In the genomic region with DNA sequence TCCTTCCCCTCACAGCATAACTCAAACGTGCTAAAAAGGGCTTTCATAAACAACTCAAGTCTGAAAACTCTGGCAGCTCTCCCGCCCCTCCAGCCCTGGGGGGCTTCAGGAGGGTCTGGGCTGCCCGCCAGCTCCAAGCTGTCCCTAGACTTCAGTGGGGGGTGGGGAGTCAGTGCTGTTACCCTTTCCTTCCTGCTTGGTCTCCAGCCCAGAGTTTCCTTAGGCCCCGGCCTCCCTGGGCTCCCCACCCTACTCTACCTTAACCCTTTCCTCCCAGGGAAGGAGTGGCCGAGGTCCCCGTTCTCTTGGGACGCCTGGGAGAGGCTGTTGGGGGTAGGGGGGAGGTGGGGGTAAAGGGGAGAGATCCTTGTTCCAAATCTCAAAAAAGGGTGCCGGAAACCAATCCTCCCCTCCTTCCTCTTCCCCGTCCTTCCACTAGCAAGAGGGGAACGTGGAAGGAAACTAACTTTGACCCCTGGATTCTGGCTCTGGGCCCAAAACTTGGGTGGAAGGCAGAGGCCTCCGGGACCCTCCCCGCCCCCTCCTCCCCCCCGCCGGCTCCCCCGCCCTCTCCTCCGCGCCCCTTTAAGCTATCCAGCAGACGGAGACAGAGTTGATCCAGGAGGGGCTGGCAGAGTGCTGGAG, we compare ENCODE assay signal across 7 cellular contexts. TPM values are rescaled to one million over a fixed set of nuclear protein-coding genes. Genes with fewer than 3 reads are reported as not detected.
DNase-seq lines count a peak whose midpoint lies in the region; ATAC-seq and TF ChIP-seq lines count a peak whose summit lies in the region.

No MANE protein-coding gene starts in this region.

- DNase-seq in mesendoderm (peak; percentile 63), upper lobe of left lung (no peak), lower leg skin (ENCODE audit: low spot score in 2 of 2) (no peak)

- H3K56ac ChIP-seq in mesendoderm (ENCODE audit: low read length), result peak overlapping the region; percentile 86

- intact Hi-C loops in lower leg skin (cut with DNase I; ENCODE audit: low total_unique reads), result no loop called here

- no peak overlapping the region for H4K5ac ChIP-seq in mesendoderm (ENCODE audit: low read length)

- no peaks in the 10 kb centered on the region for H4K20me1 ChIP-seq in OCI-LY1 (ENCODE audit: insufficient read depth, low read length)

- no peak overlapping the region for H2AFZ ChIP-seq in OCI-LY1 (ENCODE audit: low read length)

- no peaks in the 10 kb centered on the region for H3K79me2 ChIP-seq in OCI-LY1 (ENCODE audit: insufficient read depth, low read length)
- no peaks in the 10 kb centered on the region for H3K79me2 ChIP-seq in mesendoderm (ENCODE audit: control insufficient read depth, insufficient read depth, low read length)

- no peak overlapping the region for H2BK15ac ChIP-seq in mesendoderm (replicated peaks; ENCODE audit: low read depth)

- H3K9ac ChIP-seq in OCI-LY1 (ENCODE audit: low read length) (peak overlapping the region; percentile 53; the same call in 1 of the 2 replicates), duodenal mucosa (ENCODE audit: low read depth in 1 of 2, low read length in 2 of 2) (peak overlapping the region; percentile 12 to 47), mesendoderm (ENCODE audit: low read length) (peak overlapping the region; percentile 70)

- peak overlapping the region; percentile 63 for H3K4me3 ChIP-seq in OCI-LY1 (ENCODE audit: low read depth, low read length, poor library complexity, severe bottlenecking)
- H3K4me3 ChIP-seq in duodenal mucosa (ENCODE audit: low read depth in 1 of 2, low read length in 2 of 2), result peak overlapping the region; percentile 78 to 79
- peak overlapping the region; percentile 65 for H3K4me3 ChIP-seq in mesendoderm (ENCODE audit: low read length)
- peak overlapping the region; percentile 48 to 80 (median 64) for H3K4me3 ChIP-seq in upper lobe of left lung
- no peak overlapping the region for H3K4me3 ChIP-seq in lower leg skin (ENCODE audit: low read depth, poor library complexity, severe bottlenecking)

- TF ChIP-seq CTCF in OCI-LY1 (IDR thresholded peaks at IDR 0.05; ENCODE audit: low read length), result no peak
- no peak for TF ChIP-seq CTCF in upper lobe of left lung (IDR thresholded peaks at IDR 0.05)
- no peak for TF ChIP-seq CTCF in lower leg skin (IDR thresholded peaks at IDR 0.05)

- H3K23ac ChIP-seq in mesendoderm (ENCODE audit: low read length), result no peak overlapping the region

- H3K36me3 ChIP-seq in OCI-LY1 (ENCODE audit: insufficient read depth, low read length) (no peaks in the 10 kb centered on the region), duodenal mucosa (ENCODE audit: control insufficient read depth in 1 of 2, insufficient read depth in 2 of 2, low read length in 2 of 2) (no peaks in the 10 kb centered on the region), mesendoderm (ENCODE audit: control insufficient read depth, insufficient read depth, low read length) (no peaks in the 10 kb centered on the region), upper lobe of left lung (no peaks in the 10 kb centered on the region)

- H3K4me1 ChIP-seq in OCI-LY1 (ENCODE audit: insufficient read depth, low read length, severe bottlenecking) (peaks cover 21% of the 10 kb centered on the region), duodenal mucosa (ENCODE audit: control insufficient read depth in 1 of 2, insufficient read depth in 2 of 2, low read length in 2 of 2) (peaks cover 24 to 29% of the 10 kb centered on the region in 2 donors), mesendoderm (ENCODE audit: control insufficient read depth, low read depth, low read length) (peaks cover 2% of the 10 kb centered on the region), upper lobe of left lung (peaks cover 29 to 52% (median 44%) of the 10 kb centered on the region in 4 donors)

- no peak overlapping the region for H2AK5ac ChIP-seq in mesendoderm (ENCODE audit: low read length)

- no peaks in the 10 kb centered on the region for H3K27me3 ChIP-seq in OCI-LY1 (ENCODE audit: insufficient read depth, low read length)
- no peaks in the 10 kb centered on the region for H3K27me3 ChIP-seq in duodenal mucosa (ENCODE audit: control insufficient read depth in 1 of 2, insufficient read depth in 2 of 2, low read length in 2 of 2)
- H3K27me3 ChIP-seq in mesendoderm (ENCODE audit: insufficient read depth, low read length, poor library complexity), result no peaks in the 10 kb centered on the region
- no peaks in the 10 kb centered on the region for H3K27me3 ChIP-seq in upper lobe of left lung

- peak overlapping the region; percentile 44 for H4K8ac ChIP-seq in mesendoderm (ENCODE audit: low read depth, low read length)

- no peak for TF ChIP-seq EP300 in upper lobe of left lung (IDR thresholded peaks at IDR 0.05)

- H3K27ac ChIP-seq in OCI-LY1 (ENCODE audit: low read depth, low read length, poor library complexity, severe bottlenecking) (no peak overlapping the region), duodenal mucosa (ENCODE audit: low read depth, low read length) (no peak overlapping the region), mesendoderm (ENCODE audit: low read depth, low read length) (no peak overlapping the region), upper lobe of left lung (peak overlapping the region; percentile 60 to 88 (median 85))

- H2BK5ac ChIP-seq in mesendoderm (ENCODE audit: low read length), result no peak overlapping the region

- H3K4me2 ChIP-seq in OCI-LY1 (ENCODE audit: low read length), result peak overlapping the region; percentile 82
- no peak overlapping the region for H3K4me2 ChIP-seq in mesendoderm (ENCODE audit: low read length)

- ATAC-seq in upper lobe of left lung (ENCODE audit: low FRiP score in 2 of 2) (peak; percentile 9 to 34), HG03097 (IDR thresholded peaks at IDR 0.05; ENCODE audit: low FRiP score, unreplicated experiment) (no peak), HG03442 (IDR thresholded peaks at IDR 0.05; ENCODE audit: unreplicated experiment) (no peak)

- H3K18ac ChIP-seq in mesendoderm (ENCODE audit: low read length), result peak overlapping the region; percentile 83

- H3K9me3 ChIP-seq in OCI-LY1 (ENCODE audit: low read length), result no peaks in the 10 kb centered on the region
- H3K9me3 ChIP-seq in duodenal mucosa (ENCODE audit: control insufficient read depth in 1 of 2, low read length in 2 of 2), result no peaks in the 10 kb centered on the region
- no peaks in the 10 kb centered on the region for H3K9me3 ChIP-seq in upper lobe of left lung

- WGBS in mesendoderm (ENCODE audit: extremely low coverage, insufficient coverage, low lambda C conversion rate), result no CpG with 5 or more reads among the region's 18 CpGs
- 8% methylated on average over 9 to 18 of the region's 18 CpGs for WGBS in upper lobe of left lung, 2 donors
- WGBS in lower leg skin, 2 donors, result 11 to 12% methylated on average over 10 to 17 of the region's 18 CpGs

- H3F3A ChIP-seq in OCI-LY1 (ENCODE audit: insufficient read depth, low read length), result no peaks in the 10 kb centered on the region

- TF ChIP-seq POLR2A in upper lobe of left lung (IDR thresholded peaks at IDR 0.05) (no peak), lower leg skin (IDR thresholded peaks at IDR 0.05) (no peak)

- no peaks in the 10 kb centered on the region for H3K79me1 ChIP-seq in mesendoderm (ENCODE audit: low read length)

- H2BK120ac ChIP-seq in mesendoderm (ENCODE audit: low read depth, low read length), result peak overlapping the region; percentile 55

- no peaks in the 10 kb centered on the region for H3K9me2 ChIP-seq in OCI-LY1 (ENCODE audit: low read depth, low read length)

- H3K4ac ChIP-seq in mesendoderm (ENCODE audit: low read depth, low read length), result peak overlapping the region; percentile 65

RNA-seq across cellular contexts. Expression of gene NYNRIN, which starts 0.4 kb away (rescaled TPM):
- 4.0 TPM for polyA plus RNA-seq in mesendoderm (2013, experiment 1 of 2)
- 3.9 TPM for polyA plus RNA-seq in mesendoderm (2013, experiment 2 of 2)
- total RNA-seq in upper lobe of left lung (10 to 100 TPM in 5 of 6 donors, 1 to 10 TPM in 1; 5.5 to 18.7 (median 14.4) TPM), lower leg skin (10 to 100 TPM; 17.7 to 37.8 (median 23.5) TPM)

RNA-seq across cellular contexts. Expression of gene NFATC4, which starts 30.4 kb away (rescaled TPM):
- 5.9 TPM for polyA plus RNA-seq in mesendoderm (2013, experiment 1 of 2)
- 5.1 TPM for polyA plus RNA-seq in mesendoderm (2013, experiment 2 of 2)
- 10 to 100 TPM in 5 of 6 donors, 1 to 10 TPM in 1; 8.5 to 98.5 (median 42.1) TPM for total RNA-seq in upper lobe of left lung
- 10 to 100 TPM in 3 of 4 donors, 1 to 10 TPM in 1; 8.3 to 26.1 (median 14.0) TPM for total RNA-seq in lower leg skin

RNA-seq across cellular contexts. Expression of gene CBLN3, which starts 31.0 kb away (rescaled TPM):
- polyA plus RNA-seq in mesendoderm (2013, experiment 1 of 2), result 0.20 TPM
- 0.22 TPM for polyA plus RNA-seq in mesendoderm (2013, experiment 2 of 2)
- total RNA-seq in upper lobe of left lung (1 to 10 TPM; 1.1 to 4.2 (median 3.1) TPM), lower leg skin (1 to 10 TPM in 2 of 4 donors, under 1 TPM in 2; 0.76 to 1.4 (median 1.1) TPM)

RNA-seq across cellular contexts. Expression of gene KHNYN, which starts 31.3 kb away (rescaled TPM):
- polyA plus RNA-seq in mesendoderm (2013, experiment 1 of 2), result 6.0 TPM
- polyA plus RNA-seq in mesendoderm (2013, experiment 2 of 2), result 6.3 TPM
- total RNA-seq in upper lobe of left lung (100 to 1,000 TPM in 1 of 6 donors, 10 to 100 TPM in 5; 43.9 to 136 (median 66.4) TPM), lower leg skin (100 to 1,000 TPM in 1 of 4 donors, 10 to 100 TPM in 3; 66.0 to 147 (median 90.6) TPM)

RNA-seq across cellular contexts. Expression of gene SDR39U1, which starts 44.2 kb away (rescaled TPM):
- 34.8 TPM for polyA plus RNA-seq in mesendoderm (2013, experiment 1 of 2)
- 39.1 TPM for polyA plus RNA-seq in mesendoderm (2013, experiment 2 of 2)
- total RNA-seq in upper lobe of left lung (10 to 100 TPM; 34.9 to 88.0 (median 52.6) TPM), lower leg skin (10 to 100 TPM; 21.0 to 39.1 (median 30.2) TPM)

Comparison
In these comparisons a context has a peak if more than half of its experiments do, and no peak if none do; other contexts are left out.
1. H3K27ac ChIP-seq: peak in upper lobe of left lung (4 of 4); none in OCI-LY1 (single experiment), duodenal mucosa (single experiment) and mesendoderm (single experiment).
2. ATAC-seq: peak in upper lobe of left lung (2 of 2); none in HG03097 (single experiment) and HG03442 (single experiment).
3. Peak in every context shown above with its lines, with median percentiles within 50 percentile points of each other: H3K9ac ChIP-seq.